Comparison of ENCODE assay signal across 20 cellular contexts in the genomic region with DNA sequence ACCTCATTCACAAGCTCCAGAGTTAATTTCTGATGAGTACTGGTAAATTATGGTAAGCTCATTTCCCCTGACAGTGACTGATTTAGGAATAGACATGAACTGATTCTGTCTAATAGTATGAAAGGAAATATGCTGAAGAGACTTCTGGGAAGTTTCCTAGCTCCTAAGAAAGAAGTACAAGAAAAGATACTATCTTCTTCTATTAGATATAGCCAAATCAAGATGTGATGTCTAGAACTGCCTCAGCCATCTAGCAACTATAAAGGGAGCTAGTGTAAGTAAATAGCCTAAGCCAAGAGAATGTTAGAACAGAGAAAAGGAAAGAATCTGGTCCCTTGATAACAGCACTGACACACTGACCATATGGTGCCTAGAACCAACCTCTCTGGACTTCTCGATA. TPM values are rescaled to one million over a fixed set of nuclear protein-coding genes. Genes with fewer than 3 reads are reported as not detected.
DNase-seq lines count a peak whose midpoint lies in the region; ATAC-seq and TF ChIP-seq lines count a peak whose summit lies in the region.
"Had no signal": no experiment of that assay in that cellular context is flagged by ENCODE, and none has a peak within 500 bp of the region (broad histone marks: within the 10 kb centered on the region; RNA-seq: fewer than 3 reads in every experiment).

No MANE protein-coding gene starts in this region.

- H3K4me3 Mint-ChIP-seq in GM23338 (no peak overlapping the region), brain (peak overlapping the region in 1 of 5 experiments; percentile 36)
- no peak overlapping the region for H3K4me3 Mint-ChIP-seq in naive thymus-derived CD8-positive, alpha-beta T cell
- H3K4me3 Mint-ChIP-seq: HFFc6 had no signal

- no peaks in the 10 kb centered on the region for H3K9me2 ChIP-seq in GM23338 (ENCODE audit: insufficient read depth)

- H3K9me3 Mint-ChIP-seq in GM23338 (no peaks in the 10 kb centered on the region), brain (no peaks in the 10 kb centered on the region)
- H3K9me3 Mint-ChIP-seq in naive thymus-derived CD8-positive, alpha-beta T cell, result no peaks in the 10 kb centered on the region
- H3K9me3 Mint-ChIP-seq: HFFc6 had no signal

- H3K36me3 Mint-ChIP-seq in GM23338 (ENCODE audit: low read depth), result peaks cover 21% of the 10 kb centered on the region
- H3K36me3 Mint-ChIP-seq in brain, result peaks cover 53% of the 10 kb centered on the region
- peaks cover 5 to 79% (median 8%) of the 10 kb centered on the region in 3 donors for H3K36me3 Mint-ChIP-seq in naive thymus-derived CD8-positive, alpha-beta T cell

- no peak overlapping the region for H3K4me3 ChIP-seq in GM23338
- H3K4me3 ChIP-seq: BLaER1 treated with 17β-estradiol and CSF1 and Interleukin-3, amounts not matched to agents 10 nM and 100 nM; SJCRH30 had no signal

- H3K36me3 ChIP-seq in GM23338 (ENCODE audit: insufficient read depth), result peaks cover 6% of the 10 kb centered on the region; the same call in 1 of the 2 replicates

- TF ChIP-seq CTCF in GM23338 (conservative IDR thresholded peaks at IDR 0.05; ENCODE audit: low read depth in 2 of 2) (no peak), brain (conservative IDR thresholded peaks at IDR 0.05) (no peak)

- no peaks in the 10 kb centered on the region for H3F3A ChIP-seq in GM23338 (replicated peaks; ENCODE audit: low read depth)

- no peak overlapping the region for H2AFZ ChIP-seq in GM23338

- H3K27me3 Mint-ChIP-seq in GM23338 (ENCODE audit: insufficient read depth, low read depth, poor library complexity) (no peaks in the 10 kb centered on the region), brain (no peaks in the 10 kb centered on the region)
- no peaks in the 10 kb centered on the region for H3K27me3 Mint-ChIP-seq in naive thymus-derived CD8-positive, alpha-beta T cell

- no peaks in the 10 kb centered on the region for H4K20me1 ChIP-seq in GM23338 (replicated peaks; ENCODE audit: insufficient read depth)

- H3K27ac Mint-ChIP-seq in GM23338 (no peak overlapping the region), brain (peak overlapping the region in 4 of 5 experiments; percentile 38 to 68 (median 65))
- peak overlapping the region in 7 of 10 donors; percentile 1 to 74 (median 55) for H3K27ac Mint-ChIP-seq in naive thymus-derived CD8-positive, alpha-beta T cell
- H3K27ac Mint-ChIP-seq: HFFc6 had no signal

- peaks cover 28% of the 10 kb centered on the region for H3K4me1 ChIP-seq in GM23338 (ENCODE audit: insufficient read depth)
- H3K4me1 ChIP-seq: Caco-2, SJCRH30 had no signal

- peaks cover 34% of the 10 kb centered on the region for H3K4me1 Mint-ChIP-seq in GM23338
- H3K4me1 Mint-ChIP-seq in brain, result peaks cover 56% of the 10 kb centered on the region
- peaks cover 14 to 28% (median 27%) of the 10 kb centered on the region in 4 donors for H3K4me1 Mint-ChIP-seq in naive thymus-derived CD8-positive, alpha-beta T cell

- H3K27me3 ChIP-seq in GM23338 (ENCODE audit: insufficient read depth), result no peaks in the 10 kb centered on the region
- H3K27me3 ChIP-seq: BLaER1 treated with 17β-estradiol and CSF1 and Interleukin-3, amounts not matched to agents 10 nM and 100 nM; SJCRH30 had no signal

- no peak overlapping the region; the same call in 1 of the 2 replicates for H3K27ac ChIP-seq in GM23338 (ENCODE audit: low read depth)
- H3K27ac ChIP-seq: 22Rv1; BLaER1 treated with 17β-estradiol and CSF1 and Interleukin-3, amounts not matched to agents 10 nM and 100 nM; KMS-11; SJCRH30 had no signal

- DNase-seq in DMS 273 (lab: John Stamatoyannopoulos, UW; ENCODE audit: unreplicated experiment) (peak; percentile 9), DMS 273 treated with DMSO at 0.1 percent for 48 hours (lab: John Stamatoyannopoulos, UW) (no peak), GM23338 (ENCODE audit: low spot score) (no peak), retina (no peak), SW 1271 (lab: John Stamatoyannopoulos, UW) (no peak)
- no peak for DNase-seq in naive thymus-derived CD8-positive, alpha-beta T cell
- DNase-seq: Caco-2, DMS79, HFFc6, NCI-H1417, NCI-H2029, NCI-H510A treated with DMSO at 0.1 percent for 48 hours, RPMI8226, SJCRH30 had no signal

- H3K4me2 ChIP-seq in GM23338, result peak overlapping the region; percentile 12; the same call in 1 of the 2 replicates

- POLR2A ChIA-PET in naive thymus-derived CD8-positive, alpha-beta T cell (lab: Charles Lee), result interaction anchor here (0.6 to 1.3 kb wide), 3 partner anchors 10 to 41 kb away, joined by 3 to 5 read pairs (median 3); no protein-coding TSS in a partner anchor

- ATAC-seq in GM23338 (no peak), GM21825 (IDR thresholded peaks at IDR 0.05; ENCODE audit: unreplicated experiment) (no peak)
- ATAC-seq in naive thymus-derived CD8-positive, alpha-beta T cell, result no peak
- ATAC-seq: HepG2 had no signal

- H3K79me2 ChIP-seq in GM23338 (replicated peaks; ENCODE audit: insufficient read depth), result no peaks in the 10 kb centered on the region

TF ChIP-seq in GM23338, 12 proteins besides CTCF, POLR2A, EP300 and RAD21:
- TF ChIP-seq ZNF331 (CRISPR knock-in tag; IDR thresholded peaks at IDR 0.05; ENCODE audit: low read depth) (no peak), EZH2 (IDR thresholded peaks at IDR 0.05; ENCODE audit: low read depth, unreplicated experiment) (no peak), ETS1 (IDR thresholded peaks at IDR 0.05) (no peak)

RNA-seq across cellular contexts. Expression of gene PHTF1, which starts 10.7 kb away (rescaled TPM):
- 21.6 and 24.5 TPM in 2 replicates for total RNA-seq in GM23338 (2014; rRNA removed; shearing (Covaris generic))
- polyA plus RNA-seq in GM23338 (2016; fragmentation: Nextera tagmentation; extraction: Ambion mirVana) (18.7 and 19.1 TPM in 2 replicates), brain (ENCODE audit: insufficient read depth, low read depth, low replicate concordance) (9.5 TPM)
- 1 to 10 TPM; 7.7 to 9.9 TPM for total RNA-seq in naive thymus-derived CD8-positive, alpha-beta T cell
- 1 to 10 TPM; 1.9 to 4.3 (median 3.1) TPM for polyA plus RNA-seq in naive thymus-derived CD8-positive, alpha-beta T cell

RNA-seq across cellular contexts. Expression of gene RSBN1, which starts 42.2 kb away (rescaled TPM):
- 15.4 and 29.9 TPM in 2 replicates for total RNA-seq in GM23338 (2014; rRNA removed; shearing (Covaris generic))
- 17.4 and 18.9 TPM in 2 replicates for polyA plus RNA-seq in GM23338 (2016; fragmentation: Nextera tagmentation; extraction: Ambion mirVana)
- polyA plus RNA-seq in brain (ENCODE audit: insufficient read depth, low read depth, low replicate concordance), result 10.2 TPM
- 10 to 100 TPM; 53.6 to 56.3 TPM for total RNA-seq in naive thymus-derived CD8-positive, alpha-beta T cell
- polyA plus RNA-seq in naive thymus-derived CD8-positive, alpha-beta T cell, result 10 to 100 TPM; 34.8 to 39.1 (median 37.5) TPM
